Comparison of ENCODE assay signal across 10 cellular contexts in genomic region chr11:3154001-3154599, GRCh38. TPM values are rescaled to one million over a fixed set of nuclear protein-coding genes. Genes with fewer than 3 reads are reported as not detected.
DNase-seq lines count a peak whose midpoint lies in the region; ATAC-seq and TF ChIP-seq lines count a peak whose summit lies in the region.
"Had no signal": no experiment of that assay in that cellular context is flagged by ENCODE, and none has a peak within 500 bp of the region (broad histone marks: within the 10 kb centered on the region; RNA-seq: fewer than 3 reads in every experiment).

No MANE protein-coding gene starts in this region.

- H3K9me3 ChIP-seq in IMR-90 (ENCODE audit: control insufficient read depth, insufficient read depth, low read length) (no peaks in the 10 kb centered on the region), left lung (no peaks in the 10 kb centered on the region), stomach smooth muscle (ENCODE audit: control insufficient read depth in 2 of 2, low read length in 2 of 2) (no peaks in the 10 kb centered on the region)

- H3K4me1 Mint-ChIP-seq in activated CD8-positive, alpha-beta memory T cell treated with anti-CD3 and anti-CD28 coated beads, Interleukin-2, amount 10 ng/mL, durations not matched to agents 7 days and 5 days = no peaks in the 10 kb centered on the region

- no peak for TF ChIP-seq RAD21 in IMR-90 (IDR thresholded peaks at IDR 0.05; ENCODE audit: low read length)

- dilution Hi-C loops in IMR-90 (cut with HindIII; ENCODE audit: low sequenced_read_pairs, unreplicated experiment) = no loop called here

- H3K9me3 Mint-ChIP-seq in activated CD8-positive, alpha-beta memory T cell treated with anti-CD3 and anti-CD28 coated beads, Interleukin-2, amount 10 ng/mL, durations not matched to agents 7 days and 5 days (ENCODE audit: low read depth) = no peaks in the 10 kb centered on the region

- no peak overlapping the region for H3K18ac ChIP-seq in IMR-90 (ENCODE audit: low read depth, low read length)

- H3K9me1 ChIP-seq in IMR-90 (ENCODE audit: insufficient read depth, low read length) = peaks cover 32% of the 10 kb centered on the region

- peak overlapping the region in 1 of 2 experiments; percentile 46; a peak in 1 of 4 replicates for H4K8ac ChIP-seq in IMR-90 (ENCODE audit: low read depth in 2 of 2, low read length in 2 of 2)

- in situ Hi-C loops in IMR-90 (cut with MboI; ENCODE audit: low sequenced_read_pairs) (no loop called here), astrocyte of the cerebellum (cut with HindIII; ENCODE audit: low sequenced_read_pairs) (no loop called here)

- H3K79me1 ChIP-seq in IMR-90 (ENCODE audit: low read depth in 1 of 2, low read length in 2 of 2) = peaks cover 55 to 94% of the 10 kb centered on the region in 2 experiments

- no peak for DNase-seq in IMR-90
- DNase-seq in astrocyte of the cerebellum (ENCODE audit: low read depth) = no peak
- DNase-seq in left lung = peak in 1 of 2 donors; percentile 85
- DNase-seq in activated CD8-positive, alpha-beta memory T cell treated with anti-CD3 and anti-CD28 coated beads, Interleukin-2, amount 10 ng/mL, durations not matched to agents 7 days and 5 days = no peak
- no peak for DNase-seq in NCI-H1105 (lab: John Stamatoyannopoulos, UW)
- DNase-seq in 8988T = no peak
- DNase-seq: activated naive CD4-positive, alpha-beta T cell treated with anti-CD3 and anti-CD28 coated beads, Interleukin-2, amount 50 U/mL, for 16 hours; NCI-H748 treated with DMSO at 0.1 percent for 48 hours had no signal

- no peak overlapping the region for H3K56ac ChIP-seq in IMR-90 (ENCODE audit: extremely low read depth, insufficient read depth, low read length)

- ATAC-seq in IMR-90 (ENCODE audit: low read depth) (peak; percentile 4; the same call in 1 of the 2 replicates), left lung (no peak), GM19035 (IDR thresholded peaks at IDR 0.05; ENCODE audit: unreplicated experiment) (no peak)
- no peak for ATAC-seq in activated CD8-positive, alpha-beta memory T cell treated with anti-CD3 and anti-CD28 coated beads, Interleukin-2, amount 10 ng/mL, durations not matched to agents 7 days and 5 days

- no peak overlapping the region for H3K27ac Mint-ChIP-seq in activated CD8-positive, alpha-beta memory T cell treated with anti-CD3 and anti-CD28 coated beads, Interleukin-2, amount 10 ng/mL, durations not matched to agents 7 days and 5 days

- peak overlapping the region; percentile 60 for H2AK9ac ChIP-seq in IMR-90 (replicated peaks; ENCODE audit: low read depth, low read length, poor library complexity)

- H2BK20ac ChIP-seq in IMR-90 (ENCODE audit: low read depth, low read length) = no peak overlapping the region

- no peak overlapping the region for H3K14ac ChIP-seq in IMR-90 (replicated peaks; ENCODE audit: low read depth, low read length)

- H4K91ac ChIP-seq in IMR-90 (ENCODE audit: insufficient read depth, low read depth, low read length) = peak overlapping the region; percentile 38; the same call in 1 of the 2 replicates

- no peak overlapping the region for H3K23ac ChIP-seq in IMR-90 (ENCODE audit: low read depth, low read length)

- no peak overlapping the region for H3K9ac ChIP-seq in IMR-90 (ENCODE audit: low read depth, low read length)
- peak overlapping the region; percentile 29 to 52 for H3K9ac ChIP-seq in stomach smooth muscle (ENCODE audit: low read length in 2 of 2)

- peak overlapping the region; percentile 36 for H3K27ac ChIP-seq in IMR-90 (ENCODE audit: insufficient read depth, low read length)
- H3K27ac ChIP-seq in left lung = peak overlapping the region; percentile 67 to 73
- peak overlapping the region; percentile 87 for H3K27ac ChIP-seq in stomach smooth muscle (ENCODE audit: low read length)

- POLR2A ChIA-PET in IMR-90 (lab: Charles Lee; ENCODE audit: unreplicated experiment) = no interaction called here

- H2AFZ ChIP-seq in IMR-90 (replicated peaks; ENCODE audit: low read length, poor library complexity) = no peak overlapping the region

- H3K4me1 ChIP-seq in IMR-90 (ENCODE audit: control insufficient read depth, insufficient read depth, low read length) (peaks cover 43% of the 10 kb centered on the region), left lung (peaks cover 21 to 65% of the 10 kb centered on the region in 2 donors), stomach smooth muscle (ENCODE audit: control insufficient read depth, insufficient read depth, low read length) (peaks cover 68% of the 10 kb centered on the region)

- no peak for TF ChIP-seq CTCF in IMR-90 (conservative IDR thresholded peaks at IDR 0.05; ENCODE audit: low read depth, low read length)
- TF ChIP-seq CTCF in astrocyte of the cerebellum (IDR thresholded peaks at IDR 0.05; ENCODE audit: low read depth, low read length, missing control alignments) = no peak
- TF ChIP-seq CTCF in left lung (IDR thresholded peaks at IDR 0.05) = no peak

- H2BK120ac ChIP-seq in IMR-90 (ENCODE audit: low read depth, low read length) = no peak overlapping the region

- H2BK15ac ChIP-seq in IMR-90 (ENCODE audit: low read depth, low read length) = no peak overlapping the region

- H3K27me3 ChIP-seq in IMR-90 (ENCODE audit: control insufficient read depth, insufficient read depth, low read length) = no peaks in the 10 kb centered on the region
- no peaks in the 10 kb centered on the region for H3K27me3 ChIP-seq in left lung
- no peaks in the 10 kb centered on the region for H3K27me3 ChIP-seq in stomach smooth muscle (ENCODE audit: control insufficient read depth in 1 of 2, insufficient read depth in 2 of 2, low read length in 2 of 2)

- TF ChIP-seq POLR2A in IMR-90 (IDR thresholded peaks at IDR 0.05; ENCODE audit: low read depth, low read length) = no peak

- H3K36me3 ChIP-seq in IMR-90 (ENCODE audit: control insufficient read depth, insufficient read depth, low read length) (peaks cover 5% of the 10 kb centered on the region), left lung (no peaks in the 10 kb centered on the region), stomach smooth muscle (ENCODE audit: control insufficient read depth in 2 of 2, insufficient read depth in 2 of 2, low read length in 2 of 2) (peaks cover 2 to 7% of the 10 kb centered on the region in 2 donors)

- peak overlapping the region; percentile 48 for H2BK5ac ChIP-seq in IMR-90 (ENCODE audit: low read depth, low read length, poor library complexity, severe bottlenecking)

- intact Hi-C loops in IMR-90 (cut with micrococcal nuclease) (no loop called here), left lung (cut with DNase I) (no loop called here)

- peak overlapping the region; percentile 62 for H2AK5ac ChIP-seq in IMR-90 (ENCODE audit: low read depth, low read length)

- H4K20me1 ChIP-seq in IMR-90 (ENCODE audit: insufficient read depth, low read length) = peaks cover 50% of the 10 kb centered on the region

- WGBS in IMR-90 (ENCODE audit: extremely low coverage in 2 of 2, insufficient read length in 1 of 2), 2 experiments = 79% methylated on average over 12 of the region's 24 CpGs; no CpG with 5 or more reads in 1 of the 2 experiments

- BruUV-seq in IMR-90 (replicated peaks; lab: Mats Ljungman, UMichigan) = no TSS peak

- no peak overlapping the region for H3K4me3 Mint-ChIP-seq in activated CD8-positive, alpha-beta memory T cell treated with anti-CD3 and anti-CD28 coated beads, Interleukin-2, amount 10 ng/mL, durations not matched to agents 7 days and 5 days

- CTCF ChIA-PET in IMR-90 (lab: Yijun Ruan, JAX) = no interaction called here
- CTCF ChIA-PET in activated CD8-positive, alpha-beta memory T cell treated with anti-CD3 and anti-CD28 coated beads, Interleukin-2, amount 10 ng/mL, durations not matched to agents 7 days and 5 days (lab: Charles Lee) = no interaction called here

- peak overlapping the region; percentile 30; the same call in 1 of the 2 replicates for H3K4ac ChIP-seq in IMR-90 (ENCODE audit: low read depth, low read length)

- H4K5ac ChIP-seq in IMR-90 (ENCODE audit: low read depth, low read length) = peak overlapping the region; percentile 38; the same call in 1 of the 2 replicates

- H3K4me2 ChIP-seq in IMR-90 (ENCODE audit: low read depth, low read length) = no peak overlapping the region; the same call in 1 of the 2 replicates

- H3K27me3 Mint-ChIP-seq in activated CD8-positive, alpha-beta memory T cell treated with anti-CD3 and anti-CD28 coated beads, Interleukin-2, amount 10 ng/mL, durations not matched to agents 7 days and 5 days = no peaks in the 10 kb centered on the region

- no peaks in the 10 kb centered on the region for H3K36me3 Mint-ChIP-seq in activated CD8-positive, alpha-beta memory T cell treated with anti-CD3 and anti-CD28 coated beads, Interleukin-2, amount 10 ng/mL, durations not matched to agents 7 days and 5 days

- H3K4me3 ChIP-seq in IMR-90 (ENCODE audit: insufficient read depth, low read depth, low read length) (no peak overlapping the region), astrocyte of the cerebellum (ENCODE audit: low read depth, low read length) (peak overlapping the region; percentile 5), left lung (no peak overlapping the region), stomach smooth muscle (ENCODE audit: low read length in 2 of 2) (peak overlapping the region; percentile 9 to 44)

TF ChIP-seq in IMR-90, 13 proteins besides CTCF, POLR2A, EP300 and RAD21:
- TF ChIP-seq BHLHE40 (IDR thresholded peaks at IDR 0.05; ENCODE audit: low read depth, low read length) (no peak), RCOR1 (IDR thresholded peaks at IDR 0.05; ENCODE audit: insufficient replicate concordance, low read length) (no peak), MAZ (IDR thresholded peaks at IDR 0.05; ENCODE audit: borderline replicate concordance, low read depth, low read length) (no peak), NFE2L2 (IDR thresholded peaks at IDR 0.05; ENCODE audit: low read depth, low read length) (peak; percentile 68)

RNA-seq across cellular contexts. Expression of gene OSBPL5, which starts 11.0 kb away (rescaled TPM):
- total RNA-seq in IMR-90 (2012; rRNA removed) (14.4 and 14.9 TPM in 2 replicates), left lung (10 to 100 TPM; 34.5 to 39.6 TPM)
- polyA plus RNA-seq in IMR-90 (2012; rRNA removed) = 22.3 and 24.1 TPM in 2 replicates
- polyA plus RNA-seq in IMR-90 (2012; cell fraction: cytosol; rRNA removed) = 14.5 and 18.6 TPM in 2 replicates
- polyA plus RNA-seq in IMR-90 (2012; cell fraction: nucleus; rRNA removed; ENCODE audit: low replicate concordance) = 66.7 and 137 TPM in 2 replicates
- 1 to 10 TPM; 2.5 to 2.6 TPM for total RNA-seq in activated CD8-positive, alpha-beta memory T cell treated with anti-CD3 and anti-CD28 coated beads, Interleukin-2, amount 10 ng/mL, durations not matched to agents 7 days and 5 days

Comparison
In these comparisons a context has a peak if more than half of its experiments do, and no peak if none do; other contexts are left out.
1. H3K27ac ChIP-seq: peak in every context shown above with its lines; median percentile 87 in stomach smooth muscle; 70 in left lung; 36 in IMR-90.
2. H3K4me3 ChIP-seq: peak in astrocyte of the cerebellum (single experiment) and stomach smooth muscle (2 of 2); none in IMR-90 (single experiment) and left lung (0 of 2).